ENCODE assay signal across 22 cellular contexts in the genomic region with DNA sequence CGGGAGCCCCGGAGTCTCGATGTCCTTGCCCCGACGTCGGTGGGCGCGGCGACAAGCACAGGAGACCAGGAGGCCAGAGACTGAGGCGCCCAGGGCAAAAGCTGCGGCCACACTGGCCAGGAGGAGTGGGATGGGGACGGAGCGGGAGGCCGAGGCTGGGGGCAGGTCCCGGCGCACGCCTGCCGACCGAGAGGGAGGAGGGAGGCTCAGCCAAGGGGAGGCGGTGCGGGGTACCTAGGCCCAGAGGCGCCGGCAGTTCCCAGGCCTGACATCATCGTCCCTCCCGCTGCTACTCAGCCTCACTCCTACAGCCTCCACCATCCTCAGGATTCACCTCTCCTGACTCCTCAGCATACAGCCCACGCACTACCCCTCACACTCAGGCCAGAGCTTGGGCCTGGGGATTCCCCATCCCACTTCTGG. TPM values are rescaled to one million over a fixed set of nuclear protein-coding genes. Genes with fewer than 3 reads are reported as not detected.
A peak's percentile ranks its signal among the peaks of the same experiment; 100 is the strongest.
DNase-seq lines count a peak whose midpoint lies in the region; ATAC-seq, FAIRE-seq and TF ChIP-seq lines count a peak whose summit lies in the region.
"Had no signal": no experiment of that assay in that cellular context is flagged by ENCODE, and none has a peak within 500 bp of the region (broad histone marks: within the 10 kb centered on the region; RNA-seq: fewer than 3 reads in every experiment).

No MANE protein-coding gene starts in this region.

- no peak for ATAC-seq in psoas muscle
- ATAC-seq: gastroesophageal sphincter had no signal

- no peak overlapping the region for H3K9ac ChIP-seq in endodermal cell (ENCODE audit: extremely low read depth, low read length, poor library complexity, severe bottlenecking)

- H3K4me1 Mint-ChIP-seq in Caco-2 (ENCODE audit: low read depth, unreplicated experiment) = no peaks in the 10 kb centered on the region
- no peaks in the 10 kb centered on the region for H3K4me1 Mint-ChIP-seq in endodermal cell

- in situ Hi-C loops in G401 (cut with HindIII; ENCODE audit: low sequenced_read_pairs) = no loop called here

- no peak for TF ChIP-seq CTCF in Caco-2 (IDR thresholded peaks at IDR 0.05; ENCODE audit: insufficient read depth in 1 of 2, low read depth in 1 of 2, low read length in 1 of 2, severe bottlenecking in 1 of 2, unreplicated experiment in 1 of 2)
- TF ChIP-seq CTCF in endodermal cell (conservative IDR thresholded peaks at IDR 0.05) = no peak
- TF ChIP-seq CTCF in psoas muscle (IDR thresholded peaks at IDR 0.05) = no peak

- no peaks in the 10 kb centered on the region for H3K27me3 Mint-ChIP-seq in Caco-2 (ENCODE audit: insufficient read depth, unreplicated experiment)
- H3K27me3 Mint-ChIP-seq in endodermal cell (ENCODE audit: insufficient read depth) = peaks cover 20% of the 10 kb centered on the region
- H3K27me3 Mint-ChIP-seq: naive B cell had no signal

- CTCF ChIA-PET in Caco-2 (lab: Charles Lee) = no interaction called here

- H3K36me3 Mint-ChIP-seq in Caco-2 (ENCODE audit: insufficient read depth, unreplicated experiment) (peaks cover 7% of the 10 kb centered on the region), endodermal cell (ENCODE audit: low read depth) (peaks cover 36% of the 10 kb centered on the region)
- H3K36me3 Mint-ChIP-seq: naive B cell had no signal

- no peak overlapping the region for H3K27ac ChIP-seq in endodermal cell (ENCODE audit: low read depth, low read length)
- no peak overlapping the region for H3K27ac ChIP-seq in psoas muscle

- H3K9me3 Mint-ChIP-seq in Caco-2 (ENCODE audit: unreplicated experiment) (no peaks in the 10 kb centered on the region), endodermal cell (no peaks in the 10 kb centered on the region)
- H3K9me3 Mint-ChIP-seq: activated CD4-positive, alpha-beta T cell treated with anti-CD3 and anti-CD28 coated beads, Interleukin-2, amount 10 ng/mL, durations not matched to agents 7 days and 5 days; immature natural killer cell; naive B cell had no signal

- H3K9me3 ChIP-seq in Caco-2 (no peaks in the 10 kb centered on the region), endodermal cell (ENCODE audit: control insufficient read depth, low read length) (no peaks in the 10 kb centered on the region), psoas muscle (no peaks in the 10 kb centered on the region)
- H3K9me3 ChIP-seq: gastroesophageal sphincter had no signal

- DNase-seq in Caco-2 (no peak), H7 (peak; percentile 87), endodermal cell (peak; percentile 78), mesenteric fat pad (ENCODE audit: low spot score) (peak; percentile 81), DMS 273 treated with DMSO at 0.1 percent for 48 hours (lab: John Stamatoyannopoulos, UW) (no peak), G401 (ENCODE audit: low spot score) (no peak), psoas muscle (no peak), GM19239 (ENCODE audit: insufficient read length, low spot score) (no peak)
- DNase-seq: activated CD4-positive, alpha-beta T cell treated with anti-CD3 and anti-CD28 coated beads, Interleukin-2, amount 10 ng/mL, durations not matched to agents 7 days and 5 days; DMS79; dorsolateral prefrontal cortex; immature natural killer cell; KG1; naive B cell; NCI-H2029 treated with DMSO at 0.1 percent for 48 hours; NCI-H446; stimulated activated CD8-positive, alpha-beta memory T cell treated with anti-CD3 and anti-CD28 coated beads, Interleukin-4, amount 100 ng/mL, for 48 hours had no signal

- peak overlapping the region; percentile 56 for H3K4me3 Mint-ChIP-seq in Caco-2 (ENCODE audit: unreplicated experiment)
- H3K4me3 Mint-ChIP-seq in endodermal cell = no peak overlapping the region
- H3K4me3 Mint-ChIP-seq: activated CD4-positive, alpha-beta T cell treated with anti-CD3 and anti-CD28 coated beads, Interleukin-2, amount 10 ng/mL, durations not matched to agents 7 days and 5 days had no signal

- intact Hi-C loops in Caco-2 (cut with micrococcal nuclease; ENCODE audit: unreplicated experiment) (no loop called here), psoas muscle (cut with DNase I) (no loop called here)

- no peak overlapping the region for H3K4me3 ChIP-seq in Caco-2 (ENCODE audit: low read depth, low read length)
- H3K4me3 ChIP-seq in H7 (ENCODE audit: insufficient read depth, low read depth, low read length) = peak overlapping the region; percentile 51
- H3K4me3 ChIP-seq in endodermal cell (ENCODE audit: low read length) = no peak overlapping the region
- H3K4me3 ChIP-seq in psoas muscle = no peak overlapping the region
- H3K4me3 ChIP-seq: dorsolateral prefrontal cortex, gastroesophageal sphincter had no signal

- no peak overlapping the region for H3K27ac Mint-ChIP-seq in Caco-2 (ENCODE audit: unreplicated experiment)
- H3K27ac Mint-ChIP-seq in endodermal cell = no peak overlapping the region
- H3K27ac Mint-ChIP-seq: activated CD4-positive, alpha-beta T cell treated with anti-CD3 and anti-CD28 coated beads, Interleukin-2, amount 10 ng/mL, durations not matched to agents 7 days and 5 days; immature natural killer cell had no signal

- no peaks in the 10 kb centered on the region for H3K27me3 ChIP-seq in Caco-2 (replicated peaks; ENCODE audit: control insufficient read depth, insufficient read depth, low read length)
- peaks cover 40% of the 10 kb centered on the region for H3K27me3 ChIP-seq in H7 (ENCODE audit: control insufficient read depth, insufficient read depth, low read length)
- H3K27me3 ChIP-seq in endodermal cell (ENCODE audit: control insufficient read depth, insufficient read depth, low read length, poor library complexity, severe bottlenecking) = no peaks in the 10 kb centered on the region
- no peaks in the 10 kb centered on the region for H3K27me3 ChIP-seq in psoas muscle (ENCODE audit: insufficient read depth in 3 of 3, low read length in 2 of 3)
- H3K27me3 ChIP-seq: dorsolateral prefrontal cortex, gastroesophageal sphincter had no signal

- 88 to 89% methylated on average over 11 to 26 of the region's 26 CpGs for WGBS in endodermal cell (ENCODE audit: insufficient coverage in 1 of 2, insufficient read length in 1 of 2), 2 experiments
- 62 to 74% (median 70%) methylated on average over 11 to 26 of the region's 26 CpGs for WGBS in psoas muscle, 3 donors

- H3K36me3 ChIP-seq in Caco-2 (ENCODE audit: control insufficient read depth, insufficient read depth, low read length) = no peaks in the 10 kb centered on the region
- peaks cover 4% of the 10 kb centered on the region for H3K36me3 ChIP-seq in H7 (replicated peaks; ENCODE audit: control insufficient read depth, insufficient read depth, low read length)
- H3K36me3 ChIP-seq in endodermal cell (ENCODE audit: control insufficient read depth, insufficient read depth, low read length) = peaks cover 28% of the 10 kb centered on the region
- peaks cover 0 to 66% of the 10 kb centered on the region in 2 donors for H3K36me3 ChIP-seq in psoas muscle (ENCODE audit: insufficient read depth in 1 of 2, low read depth in 1 of 2)

- no peak for FAIRE-seq in GM19239 (lab: Jason Lieb, UNC)
- FAIRE-seq: TTC549 had no signal

- POLR2A ChIA-PET in Caco-2 (lab: Charles Lee) = no interaction called here

- H3K4me1 ChIP-seq in Caco-2 (peaks cover 5% of the 10 kb centered on the region; the same call in 1 of the 2 replicates), endodermal cell (ENCODE audit: control insufficient read depth, insufficient read depth, low read length) (no peaks in the 10 kb centered on the region), psoas muscle (peaks cover 4% of the 10 kb centered on the region)

- no TSS peak for BruUV-seq in Caco-2 (replicated peaks; lab: Mats Ljungman, UMichigan)

RNA-seq across cellular contexts. Expression of a gene that starts 13.1 kb away (rescaled TPM):
- total RNA-seq in Caco-2 (2022) (2.8 and 3.7 TPM in 2 replicates), endodermal cell (10 to 100 TPM; 23.8 to 26.5 TPM), mesenteric fat pad (4.8 TPM), psoas muscle (100 to 1,000 TPM in 2 of 4 donors, 10 to 100 TPM in 2; 56.3 to 145 (median 101) TPM)
- total RNA-seq in H7 (2014; rRNA removed; shearing (Covaris generic)) = 6.1 and 8.0 TPM in 2 replicates
- 33.4 TPM for polyA plus RNA-seq in endodermal cell (2013, experiment 1 of 2)
- polyA plus RNA-seq in endodermal cell (2013, experiment 2 of 2) = 32.0 TPM
- total RNA-seq in G401 (2014; rRNA removed; shearing (Covaris generic)) = 2.0 TPM in 2 replicates
- polyA plus RNA-seq in psoas muscle = 10 to 100 TPM in 2 of 3 donors, 1 to 10 TPM in 1; 8.9 to 46.3 (median 29.5) TPM

RNA-seq across cellular contexts. Expression of a gene that starts 23.1 kb away (rescaled TPM):
- total RNA-seq in Caco-2 (2022) = not detected in 2 replicates
- total RNA-seq in H7 (2014; rRNA removed; shearing (Covaris generic)) = 0.14 and 0.15 TPM in 2 replicates
- total RNA-seq in endodermal cell = not detected
- polyA plus RNA-seq in endodermal cell (2013, experiment 1 of 2) = not detected
- not detected for polyA plus RNA-seq in endodermal cell (2013, experiment 2 of 2)
- 8.0 TPM for total RNA-seq in mesenteric fat pad
- total RNA-seq in G401 (2014; rRNA removed; shearing (Covaris generic)) = not detected in 2 replicates
- 1 to 10 TPM in 1 of 4 donors, under 1 TPM in 3; 0.56 to 1.3 (median 0.74) TPM for total RNA-seq in psoas muscle
- polyA plus RNA-seq in psoas muscle = 1 to 10 TPM in 2 of 3 donors, under 1 TPM in 1; 0.62 to 1.1 (median 1.1) TPM
- total RNA-seq: RPMI7951 had no signal

RNA-seq across cellular contexts. Expression of a gene that starts 32.4 kb away (rescaled TPM):
- total RNA-seq in Caco-2 (2022) = 4.0 and 5.0 TPM in 2 replicates
- 20.0 and 22.5 TPM in 2 replicates for total RNA-seq in H7 (2014; rRNA removed; shearing (Covaris generic))
- total RNA-seq in endodermal cell = 10 to 100 TPM in 1 of 2 donors, 1 to 10 TPM in 1; 9.1 to 13.0 TPM
- 14.1 TPM for polyA plus RNA-seq in endodermal cell (2013, experiment 1 of 2)
- polyA plus RNA-seq in endodermal cell (2013, experiment 2 of 2) = 12.1 TPM
- total RNA-seq in mesenteric fat pad = 5.3 TPM
- 6.2 and 8.9 TPM in 2 replicates for total RNA-seq in G401 (2014; rRNA removed; shearing (Covaris generic))
- total RNA-seq in psoas muscle = 10 to 100 TPM in 3 of 4 donors, 1 to 10 TPM in 1; 6.7 to 17.5 (median 12.3) TPM
- 10 to 100 TPM in 1 of 3 donors, 1 to 10 TPM in 2; 8.4 to 18.0 (median 8.6) TPM for polyA plus RNA-seq in psoas muscle

RNA-seq across cellular contexts. Expression of a gene that starts 32.6 kb away (rescaled TPM):
- total RNA-seq in Caco-2 (2022) (52.1 and 53.6 TPM in 2 replicates), endodermal cell (10 to 100 TPM; 41.1 to 44.8 TPM), mesenteric fat pad (32.7 TPM), psoas muscle (10 to 100 TPM; 23.6 to 47.9 (median 39.5) TPM)
- total RNA-seq in H7 (2014; rRNA removed; shearing (Covaris generic)) = 76.1 and 78.8 TPM in 2 replicates
- 50.6 TPM for polyA plus RNA-seq in endodermal cell (2013, experiment 1 of 2)
- 43.5 TPM for polyA plus RNA-seq in endodermal cell (2013, experiment 2 of 2)
- 44.3 and 57.7 TPM in 2 replicates for total RNA-seq in G401 (2014; rRNA removed; shearing (Covaris generic))
- polyA plus RNA-seq in psoas muscle = 10 to 100 TPM; 71.0 to 78.7 (median 72.3) TPM

RNA-seq across cellular contexts. Expression of a gene that starts 42.4 kb away (rescaled TPM):
- total RNA-seq in Caco-2 (2022) (0.84 and 1.3 TPM in 2 replicates), endodermal cell (1 to 10 TPM; 1.0 to 1.9 TPM), mesenteric fat pad (not detected), psoas muscle (100 to 1,000 TPM; 102 to 434 (median 407) TPM)
- 0.80 TPM in 1 of 2 replicates, not detected in the other for total RNA-seq in H7 (2014; rRNA removed; shearing (Covaris generic))
- polyA plus RNA-seq in endodermal cell (2013, experiment 1 of 2) = 0.64 TPM
- polyA plus RNA-seq in endodermal cell (2013, experiment 2 of 2) = not detected
- total RNA-seq in G401 (2014; rRNA removed; shearing (Covaris generic)) = not detected in 2 replicates
- 100 to 1,000 TPM in 2 of 3 donors, 10 to 100 TPM in 1; 17.6 to 274 (median 154) TPM for polyA plus RNA-seq in psoas muscle
- total RNA-seq: lung microvascular endothelial cell, pulmonary artery endothelial cell had no signal

Comparison
In these comparisons a context has a peak if more than half of its experiments do, and no peak if none do; other contexts are left out.
1. DNase-seq: peak in H7 (single experiment), endodermal cell (single experiment) and mesenteric fat pad (single experiment); none in Caco-2 (0 of 2), DMS 273 treated with DMSO at 0.1 percent for 48 hours (single experiment), G401 (single experiment), psoas muscle (0 of 2) and GM19239 (single experiment).